In the genomic region with DNA sequence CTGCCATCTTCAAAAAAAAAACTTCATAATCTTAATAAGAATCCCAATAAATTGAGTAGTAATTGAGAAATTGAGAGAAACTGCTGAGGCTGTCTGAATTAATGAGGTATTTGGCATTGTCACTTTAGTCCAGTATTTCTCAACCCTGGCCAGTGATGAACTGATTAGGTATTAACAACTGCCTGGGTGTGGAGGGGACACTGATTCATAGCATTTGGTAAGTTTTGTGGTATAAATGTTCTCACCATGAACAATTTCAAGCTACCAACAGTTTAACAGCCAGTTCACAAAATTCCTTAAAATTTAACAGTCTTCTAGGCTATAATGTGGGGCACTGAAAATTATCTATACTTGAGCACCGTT, we compare ENCODE assay signal across 12 cellular contexts. TPM values are rescaled to one million over a fixed set of nuclear protein-coding genes. Genes with fewer than 3 reads are reported as not detected.
DNase-seq lines count a peak whose midpoint lies in the region; ATAC-seq and TF ChIP-seq lines count a peak whose summit lies in the region.
"Had no signal": no experiment of that assay in that cellular context is flagged by ENCODE, and none has a peak within 500 bp of the region (broad histone marks: within the 10 kb centered on the region; RNA-seq: fewer than 3 reads in every experiment).

No MANE protein-coding gene starts in this region.

- TF ChIP-seq CTCF in WI38 (IDR thresholded peaks at IDR 0.05; ENCODE audit: low read depth, low read length) (no peak), gastroesophageal sphincter (IDR thresholded peaks at IDR 0.05) (no peak)

- H3K4me3 ChIP-seq in WI38 (ENCODE audit: low read depth, low read length) (peak overlapping the region; percentile 50), gastroesophageal sphincter (peak overlapping the region; percentile 1 to 31)
- H3K4me3 ChIP-seq: mucosa of descending colon had no signal

- peaks cover 0 to 2% (median 0%) of the 10 kb centered on the region in 3 donors for H3K9me3 ChIP-seq in gastroesophageal sphincter
- H3K9me3 ChIP-seq: Caco-2 had no signal

- intact Hi-C loops in sciatic nerve (cut with DNase I): no loop called here

- no peaks in the 10 kb centered on the region for H3K36me3 ChIP-seq in gastroesophageal sphincter

- in situ Hi-C loops in Caki2 (cut with HindIII; ENCODE audit: low pct_unique_long_range_greater_than_20kb, low sequenced_read_pairs): no loop called here

- peak; percentile 37 for DNase-seq in Caki2 (ENCODE audit: low read depth)
- DNase-seq in sciatic nerve (ENCODE audit: low spot score): no peak
- no peak for DNase-seq in left lobe of liver (ENCODE audit: low spot score)
- DNase-seq in SHP77 treated with DMSO at 0.1 percent for 48 hours (lab: John Stamatoyannopoulos, UW): no peak
- DNase-seq: activated CD8-positive, alpha-beta memory T cell treated with anti-CD3 and anti-CD28 coated beads for 24 hours; Caco-2; mucosa of descending colon; SW 1271 had no signal

- no peak for TF ChIP-seq EP300 in gastroesophageal sphincter (IDR thresholded peaks at IDR 0.05)

- H3K4me1 ChIP-seq in gastroesophageal sphincter: no peaks in the 10 kb centered on the region
- H3K4me1 ChIP-seq: Caco-2 had no signal

- peak; percentile 75 for ATAC-seq in gastroesophageal sphincter
- ATAC-seq in sciatic nerve: peak; percentile 66
- no peak for ATAC-seq in HG02678 (IDR thresholded peaks at IDR 0.05; ENCODE audit: unreplicated experiment)
- no peak for ATAC-seq in left lobe of liver
- ATAC-seq in GM21619 (IDR thresholded peaks at IDR 0.05; ENCODE audit: unreplicated experiment): no peak

- no peak for TF ChIP-seq POLR2A in gastroesophageal sphincter (IDR thresholded peaks at IDR 0.05)

- H3K27ac ChIP-seq in gastroesophageal sphincter: peak overlapping the region in 2 of 4 donors; percentile 33 to 56

- peaks cover 9% of the 10 kb centered on the region for H3K27me3 ChIP-seq in gastroesophageal sphincter

- 44 to 92% methylated on average over 1 of the region's 1 CpG for WGBS in gastroesophageal sphincter (ENCODE audit: low coverage in 1 of 2), 2 donors

RNA-seq across cellular contexts. Expression of gene GPC6, which starts 18.3 kb away (rescaled TPM):
- 6.5 and 6.7 TPM in 2 replicates for total RNA-seq in Caki2 (2014; rRNA removed; shearing (Covaris generic); ENCODE audit: low replicate concordance)
- total RNA-seq in gastroesophageal sphincter (10 to 100 TPM; 13.7 to 21.7 (median 16.5) TPM), sciatic nerve (37.8 TPM), left lobe of liver (15.6 TPM)

Comparison
In these comparisons a context has a peak if more than half of its experiments do, and no peak if none do; other contexts are left out.
1. ATAC-seq: peak in gastroesophageal sphincter (single experiment) and sciatic nerve (single experiment); none in HG02678 (single experiment), left lobe of liver (single experiment) and GM21619 (single experiment).